8 cellular contexts compared by ENCODE assay signal in genomic region chr1:149887456-149888159, GRCh38. TPM values are rescaled to one million over a fixed set of nuclear protein-coding genes. Genes with fewer than 3 reads are reported as not detected.
A peak's percentile ranks its signal among the peaks of the same experiment; 100 is the strongest.
DNase-seq lines count a peak whose midpoint lies in the region; TF ChIP-seq lines count a peak whose summit lies in the region.

No MANE protein-coding gene starts in this region.

- peak overlapping the region; percentile 68 for H3K4me3 ChIP-seq in MG63
- peak overlapping the region; percentile 82 for H3K4me3 ChIP-seq in neural progenitor cell
- H3K4me3 ChIP-seq in subcutaneous abdominal adipose tissue (ENCODE audit: low read depth in 1 of 5, low read length in 5 of 5) = peak overlapping the region; percentile 62 to 86 (median 81)

- peak overlapping the region; percentile 8 for H2BK12ac ChIP-seq in H9 (ENCODE audit: insufficient read length, low read depth, low read length)

- H3K36me3 ChIP-seq in MG63 (no peaks in the 10 kb centered on the region), neural progenitor cell (no peaks in the 10 kb centered on the region), subcutaneous abdominal adipose tissue (ENCODE audit: control insufficient read depth in 5 of 5, insufficient read depth in 5 of 5, low read length in 5 of 5) (no peaks in the 10 kb centered on the region)

- peak overlapping the region; percentile 80 for H3K56ac ChIP-seq in H9 (ENCODE audit: insufficient read length, low read depth, low read length)

- no peaks in the 10 kb centered on the region for H3K79me1 ChIP-seq in H9 (ENCODE audit: insufficient read depth, low read depth, low read length, poor library complexity, severe bottlenecking)

- no peak overlapping the region for H4K91ac ChIP-seq in H9 (ENCODE audit: insufficient read length, low read depth, low read length)

- H3K27me3 Mint-ChIP-seq in H9 (ENCODE audit: low read depth) (no peaks in the 10 kb centered on the region), neural progenitor cell (ENCODE audit: insufficient read depth, low read depth) (no peaks in the 10 kb centered on the region)

- peaks cover 54% of the 10 kb centered on the region for H3F3A ChIP-seq in neural progenitor cell (ENCODE audit: low read depth)

- peak overlapping the region; percentile 99 for H3K9ac ChIP-seq in H9 (ENCODE audit: extremely low read depth, insufficient read length, low read length)
- peak overlapping the region; percentile 68 for H3K9ac ChIP-seq in neural progenitor cell
- peak overlapping the region; percentile 63 to 89 (median 79) for H3K9ac ChIP-seq in subcutaneous abdominal adipose tissue (ENCODE audit: low read length in 5 of 5)

- H2AFZ ChIP-seq in H9 (ENCODE audit: low read length) (no peak overlapping the region), neural progenitor cell (replicated peaks) (no peak overlapping the region)

- H3K14ac ChIP-seq in H9 (ENCODE audit: insufficient read depth, low read length) = peak overlapping the region; percentile 98

- H2BK20ac ChIP-seq in H9 (ENCODE audit: low read depth, low read length, poor library complexity, severe bottlenecking) = no peak overlapping the region

- H3K23me2 ChIP-seq in H9 (ENCODE audit: insufficient read length, low read depth, low read length, poor library complexity, severe bottlenecking) = peaks cover 24% of the 10 kb centered on the region

- H3K36me3 Mint-ChIP-seq in H9 (ENCODE audit: insufficient read depth in 1 of 3, low read depth in 3 of 3) (no peaks in the 10 kb centered on the region), neural progenitor cell (no peaks in the 10 kb centered on the region)

- H3K4me1 ChIP-seq in H9 (ENCODE audit: insufficient read depth, low read length) (peaks cover 3% of the 10 kb centered on the region; the same call in 1 of the 2 replicates), neural progenitor cell (peaks cover 20% of the 10 kb centered on the region), subcutaneous abdominal adipose tissue (ENCODE audit: control insufficient read depth in 5 of 5, insufficient read depth in 5 of 5, low read length in 5 of 5) (peaks cover 0 to 37% (median 32%) of the 10 kb centered on the region in 5 donors)

- H3K4ac ChIP-seq in H9 (ENCODE audit: low read depth, low read length) = no peak overlapping the region; the same call in 1 of the 2 replicates

- no peak overlapping the region for H2BK120ac ChIP-seq in H9 (ENCODE audit: low read depth, low read length, poor library complexity, severe bottlenecking)

- H3K27ac Mint-ChIP-seq in H9 (no peak overlapping the region; a peak in 1 of 7 replicates), neural progenitor cell (no peak overlapping the region)

- no CpG with 5 or more reads among the region's 46 CpGs for WGBS in H9 (ENCODE audit: extremely low coverage, insufficient read length, low lambda C conversion rate)

- DNase-seq in G401 (ENCODE audit: low spot score) = peak; percentile 100
- DNase-seq in H9 = peak; percentile 91
- peak; percentile 89 for DNase-seq in MG63
- DNase-seq in SHP77 (lab: John Stamatoyannopoulos, UW) = peak; percentile 99 to 100
- DNase-seq in activated effector memory CD4-positive, alpha-beta T cell treated with anti-CD3 and anti-CD28 coated beads, Interleukin-2, amount 50 U/mL, for 16 hours = peak; percentile 86
- DNase-seq in foreskin melanocyte = peak; percentile 99
- peak; percentile 93 for DNase-seq in neural progenitor cell (ENCODE audit: low spot score)

- TF ChIP-seq CTCF in H9 (conservative IDR thresholded peaks at IDR 0.05) = no peak
- no peak for TF ChIP-seq CTCF in neural progenitor cell (IDR thresholded peaks at IDR 0.05)

- H3K4me1 Mint-ChIP-seq in H9 (peaks cover 4 to 7% of the 10 kb centered on the region in 2 experiments; a peak in 3 of 4 replicates), neural progenitor cell (peaks cover 4% of the 10 kb centered on the region)

- H2AK5ac ChIP-seq in H9 (ENCODE audit: insufficient read length, low read length) = no peak overlapping the region

- H3K27ac ChIP-seq in H9 (ENCODE audit: insufficient read length, low read depth, low read length) (peak overlapping the region; percentile 98), neural progenitor cell (peak overlapping the region; percentile 97), subcutaneous abdominal adipose tissue (ENCODE audit: low read depth, low read length) (peak overlapping the region; percentile 93)

- H3K9me3 ChIP-seq in H9 (ENCODE audit: control insufficient read depth, low read depth, low read length) (no peaks in the 10 kb centered on the region), MG63 (no peaks in the 10 kb centered on the region), neural progenitor cell (ENCODE audit: low read depth) (no peaks in the 10 kb centered on the region), subcutaneous abdominal adipose tissue (ENCODE audit: control insufficient read depth in 5 of 5, low read length in 5 of 5) (no peaks in the 10 kb centered on the region)

- H3K79me2 ChIP-seq in H9 (ENCODE audit: insufficient read depth, low read length) = no peaks in the 10 kb centered on the region
- H3K79me2 ChIP-seq in neural progenitor cell (ENCODE audit: low read depth) = peaks cover 28% of the 10 kb centered on the region

- no peak overlapping the region for H2BK15ac ChIP-seq in H9 (ENCODE audit: low read depth, low read length)

- no peaks in the 10 kb centered on the region for H3K9me3 Mint-ChIP-seq in H9
- no peaks in the 10 kb centered on the region for H3K9me3 Mint-ChIP-seq in neural progenitor cell

- peak overlapping the region; percentile 98 for H3K4me2 ChIP-seq in H9 (ENCODE audit: insufficient read depth, insufficient read length, low read length)
- peak overlapping the region; percentile 94 for H3K4me2 ChIP-seq in neural progenitor cell

- H3K27me3 ChIP-seq in H9 (ENCODE audit: insufficient read depth, low read length) (no peaks in the 10 kb centered on the region), MG63 (no peaks in the 10 kb centered on the region), neural progenitor cell (no peaks in the 10 kb centered on the region), subcutaneous abdominal adipose tissue (ENCODE audit: control insufficient read depth in 5 of 5, insufficient read depth in 4 of 5, low read length in 5 of 5) (no peaks in the 10 kb centered on the region)

- no peak overlapping the region for H3K23ac ChIP-seq in H9 (ENCODE audit: insufficient read length, low read depth, low read length)

- H3K18ac ChIP-seq in H9 (ENCODE audit: insufficient read length, low read depth, low read length) = peak overlapping the region; percentile 92

- no peaks in the 10 kb centered on the region for H4K20me1 ChIP-seq in H9 (ENCODE audit: control insufficient read depth, insufficient read depth, insufficient read length)
- H4K20me1 ChIP-seq in neural progenitor cell (ENCODE audit: low read depth) = peaks cover 26% of the 10 kb centered on the region

- peak overlapping the region; percentile 10 for H3T11ph ChIP-seq in H9 (ENCODE audit: low read length)

- no peak overlapping the region for H4K8ac ChIP-seq in H9 (replicated peaks; ENCODE audit: insufficient read length, low read depth, low read length)

- H4K5ac ChIP-seq in H9 (ENCODE audit: insufficient read length, low read depth, low read length) = peak overlapping the region; percentile 75

- in situ Hi-C loops in G401 (cut with HindIII; ENCODE audit: low sequenced_read_pairs) = loop anchor here (25.0 kb wide), 1 partner anchor 175 kb away; the partner anchor contains the start of gene VPS45

- no peak overlapping the region for H3K4me3 Mint-ChIP-seq in H9
- H3K4me3 Mint-ChIP-seq in neural progenitor cell = no peak overlapping the region

- H2BK5ac ChIP-seq in H9 (ENCODE audit: insufficient read length, low read length) = peak overlapping the region; percentile 6

RNA-seq across cellular contexts. Expression of gene BOLA1, which starts 11.8 kb away (rescaled TPM):
- 2.0 TPM in 1 of 2 replicates, not detected in the other for total RNA-seq in G401 (2014; rRNA removed; shearing (Covaris generic))
- total RNA-seq in H9 (2021) = 5.7 and 6.0 TPM in 2 replicates
- total RNA-seq in MG63 (2014; rRNA removed; shearing (Covaris generic); ENCODE audit: low replicate concordance) = 9.5 and 33.3 TPM in 2 replicates
- total RNA-seq in neural progenitor cell (ENCODE audit: low replicate concordance) = 2.4 and 13.7 TPM in 2 replicates

RNA-seq across cellular contexts. Expression of gene SV2A, which starts 30.0 kb away (rescaled TPM):
- 26.9 and 36.8 TPM in 2 replicates for total RNA-seq in G401 (2014; rRNA removed; shearing (Covaris generic))
- total RNA-seq in H9 (2021) (42.4 and 44.4 TPM in 2 replicates), neural progenitor cell (ENCODE audit: low replicate concordance) (31.6 and 47.1 TPM in 2 replicates)
- 0.16 TPM in 1 of 2 replicates, not detected in the other for total RNA-seq in MG63 (2014; rRNA removed; shearing (Covaris generic); ENCODE audit: low replicate concordance)

RNA-seq across cellular contexts. Expression of gene SF3B4, which starts 40.0 kb away (rescaled TPM):
- 20.3 and 23.3 TPM in 2 replicates for total RNA-seq in G401 (2014; rRNA removed; shearing (Covaris generic))
- total RNA-seq in H9 (2021) = 123 and 127 TPM in 2 replicates
- 35.9 and 42.3 TPM in 2 replicates for total RNA-seq in MG63 (2014; rRNA removed; shearing (Covaris generic); ENCODE audit: low replicate concordance)
- 26.1 and 26.4 TPM in 2 replicates for total RNA-seq in neural progenitor cell (ENCODE audit: low replicate concordance)

RNA-seq across cellular contexts. Expression of gene MTMR11, which starts 49.1 kb away (rescaled TPM):
- total RNA-seq in G401 (2014; rRNA removed; shearing (Covaris generic)) = 7.8 and 8.4 TPM in 2 replicates
- total RNA-seq in H9 (2021) (3.9 and 4.0 TPM in 2 replicates), neural progenitor cell (ENCODE audit: low replicate concordance) (3.8 and 11.3 TPM in 2 replicates)
- total RNA-seq in MG63 (2014; rRNA removed; shearing (Covaris generic); ENCODE audit: low replicate concordance) = 0.35 and 3.0 TPM in 2 replicates

Comparison
In these comparisons a context has a peak if more than half of its experiments do, and no peak if none do; other contexts are left out.
1. Peak in every context shown above with its lines: DNase-seq, H3K4me3 ChIP-seq and H3K27ac ChIP-seq.
2. RNA of gene SV2A, which starts 30.0 kb away (total RNA-seq): 42.4 to 44.4 TPM in H9, 26.9 to 36.8 TPM in G401 and 31.6 to 47.1 TPM in neural progenitor cell; 0.16 TPM in MG63; every median in the first group is over 10 times any median in the second.